ENCODE assay signal across 10 cellular contexts in the genomic region with DNA sequence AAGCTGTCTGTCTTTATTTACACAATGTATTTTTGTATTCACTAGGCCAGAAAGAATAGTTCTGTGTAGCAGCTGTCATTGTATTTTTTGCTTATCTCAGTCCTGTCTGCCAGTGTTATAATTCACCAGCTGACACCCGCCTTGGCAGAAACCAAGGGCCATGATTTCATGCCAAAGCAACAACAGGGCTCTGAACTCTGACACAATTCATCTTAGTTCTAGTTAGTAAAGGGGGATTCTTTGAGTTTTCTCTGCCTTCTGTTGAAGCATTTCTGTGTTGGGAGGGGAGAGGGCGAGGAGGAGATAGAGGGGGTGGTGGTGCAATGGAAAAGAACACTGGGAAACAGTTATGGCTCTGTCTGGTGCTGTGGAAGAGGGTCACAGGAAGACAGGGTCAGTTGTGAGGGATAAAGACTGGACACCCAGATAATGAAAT.
DNase-seq lines count a peak whose midpoint lies in the region; ATAC-seq and TF ChIP-seq lines count a peak whose summit lies in the region.
"Had no signal": no experiment of that assay in that cellular context is flagged by ENCODE, and none has a peak within 500 bp of the region (broad histone marks: within the 10 kb centered on the region; RNA-seq: fewer than 3 reads in every experiment).

No MANE protein-coding gene starts in this region.

- DNase-seq in A172 (ENCODE audit: low spot score) (peak; percentile 5), NCI-H1694 (lab: John Stamatoyannopoulos, UW) (peak; percentile 84), caudate nucleus (lab: John Stamatoyannopoulos, UW) (peak in 58 of 61 donors; percentile 7 to 89 (median 69)), mesothelial cell of epicardium (ENCODE audit: low spot score in 2 of 2, unreplicated experiment in 2 of 2) (no peak), trophoblast cell (no peak), immature natural killer cell (no peak)

- no peak overlapping the region for H2BK12ac ChIP-seq in trophoblast cell (ENCODE audit: low read length)

- H3K36me3 Mint-ChIP-seq in mesothelial cell of epicardium = peaks cover 4% of the 10 kb centered on the region
- H3K36me3 Mint-ChIP-seq in immature natural killer cell = no peaks in the 10 kb centered on the region

- H3K9ac ChIP-seq in trophoblast cell (ENCODE audit: low read length) = no peak overlapping the region

- H3K27ac ChIP-seq in caudate nucleus (ENCODE audit: low read depth, low read length) (peak overlapping the region; percentile 60), trophoblast cell (ENCODE audit: low read depth, low read length) (no peak overlapping the region)

- no peak overlapping the region for H3K4ac ChIP-seq in trophoblast cell (ENCODE audit: low read depth, low read length)

- H4K91ac ChIP-seq in trophoblast cell (ENCODE audit: low read depth, low read length) = no peak overlapping the region

- H4K8ac ChIP-seq in trophoblast cell (ENCODE audit: low read depth, low read length) = no peak overlapping the region

- H3K9me3 ChIP-seq in trophoblast cell (ENCODE audit: insufficient read depth, low read depth, low read length) = no peaks in the 10 kb centered on the region

- H2AFZ ChIP-seq in trophoblast cell (ENCODE audit: insufficient read depth, low read length, poor library complexity) = no peak overlapping the region

- H3K27me3 ChIP-seq in trophoblast cell (ENCODE audit: insufficient read depth, low read length) = no peaks in the 10 kb centered on the region

- peaks cover 10% of the 10 kb centered on the region for H3K9me3 Mint-ChIP-seq in mesothelial cell of epicardium
- peaks cover 5 to 37% (median 13%) of the 10 kb centered on the region in 6 donors for H3K9me3 Mint-ChIP-seq in immature natural killer cell

- no CpG with 5 or more reads among the region's 2 CpGs for WGBS in trophoblast cell (ENCODE audit: extremely low coverage, insufficient coverage, insufficient read length)

- no peak overlapping the region for H3K4me2 ChIP-seq in trophoblast cell (ENCODE audit: low read length)

- ATAC-seq in HG03378 (IDR thresholded peaks at IDR 0.05; ENCODE audit: unreplicated experiment) = no peak
- ATAC-seq in HG02870 (IDR thresholded peaks at IDR 0.05; ENCODE audit: unreplicated experiment) = no peak
- ATAC-seq: GM12878, WTC11 had no signal

- H3K4me3 Mint-ChIP-seq in mesothelial cell of epicardium (no peak overlapping the region), immature natural killer cell (no peak overlapping the region)
- H3K4me3 Mint-ChIP-seq: WTC11 had no signal

- H3K14ac ChIP-seq in trophoblast cell (ENCODE audit: low read length) = no peak overlapping the region

- no peak overlapping the region for H2BK5ac ChIP-seq in trophoblast cell (ENCODE audit: low read depth, low read length, poor library complexity)

- H3K27ac Mint-ChIP-seq in mesothelial cell of epicardium = peak overlapping the region; percentile 7
- H3K27ac Mint-ChIP-seq in immature natural killer cell = no peak overlapping the region
- H3K27ac Mint-ChIP-seq: WTC11 had no signal

- H3K4me1 Mint-ChIP-seq in mesothelial cell of epicardium (peaks cover 14% of the 10 kb centered on the region), immature natural killer cell (no peaks in the 10 kb centered on the region)
- H3K4me1 Mint-ChIP-seq: WTC11 had no signal

- H3K27me3 Mint-ChIP-seq in mesothelial cell of epicardium (ENCODE audit: low read depth) (no peaks in the 10 kb centered on the region), immature natural killer cell (ENCODE audit: low read depth in 3 of 3) (peaks cover 0 to 2% (median 0%) of the 10 kb centered on the region in 3 donors)

- H3K79me2 ChIP-seq in trophoblast cell (ENCODE audit: control insufficient read depth, insufficient read depth, low read length, poor library complexity) = no peaks in the 10 kb centered on the region

- H3K4me1 ChIP-seq in trophoblast cell (ENCODE audit: control insufficient read depth in 1 of 2, insufficient read depth in 2 of 2, low read length in 2 of 2) = no peaks in the 10 kb centered on the region

- no peak overlapping the region for H3K18ac ChIP-seq in trophoblast cell (ENCODE audit: low read length)

- peaks cover 0 to 2% of the 10 kb centered on the region in 2 experiments for H3K36me3 ChIP-seq in trophoblast cell (ENCODE audit: control insufficient read depth in 1 of 2, insufficient read depth in 2 of 2, low read length in 2 of 2)

- H3K4me3 ChIP-seq in trophoblast cell (ENCODE audit: low read depth, low read length) = no peak overlapping the region
- H3K4me3 ChIP-seq: GM12878 had no signal

- H4K12ac ChIP-seq in trophoblast cell (ENCODE audit: low read depth, low read length) = no peak overlapping the region

- no peak overlapping the region for H2AK5ac ChIP-seq in trophoblast cell (ENCODE audit: low read length)

- no peak overlapping the region for H3K23ac ChIP-seq in trophoblast cell (ENCODE audit: low read length)

- TF ChIP-seq CTCF in mesothelial cell of epicardium (IDR thresholded peaks at IDR 0.05; ENCODE audit: unreplicated experiment) = no peak

- no peak overlapping the region for H2BK120ac ChIP-seq in trophoblast cell (ENCODE audit: insufficient read depth, low read length, poor library complexity)

- H3K79me1 ChIP-seq in trophoblast cell (ENCODE audit: low read length) = no peaks in the 10 kb centered on the region

Comparison
In these comparisons a context has a peak if more than half of its experiments do, and no peak if none do; other contexts are left out.
1. DNase-seq: peak in A172 (single experiment), NCI-H1694 (single experiment) and caudate nucleus (58 of 61); none in mesothelial cell of epicardium (0 of 2), trophoblast cell (0 of 2) and immature natural killer cell (0 of 3).